Comparison of ENCODE assay signal across 33 cellular contexts in the genomic region with DNA sequence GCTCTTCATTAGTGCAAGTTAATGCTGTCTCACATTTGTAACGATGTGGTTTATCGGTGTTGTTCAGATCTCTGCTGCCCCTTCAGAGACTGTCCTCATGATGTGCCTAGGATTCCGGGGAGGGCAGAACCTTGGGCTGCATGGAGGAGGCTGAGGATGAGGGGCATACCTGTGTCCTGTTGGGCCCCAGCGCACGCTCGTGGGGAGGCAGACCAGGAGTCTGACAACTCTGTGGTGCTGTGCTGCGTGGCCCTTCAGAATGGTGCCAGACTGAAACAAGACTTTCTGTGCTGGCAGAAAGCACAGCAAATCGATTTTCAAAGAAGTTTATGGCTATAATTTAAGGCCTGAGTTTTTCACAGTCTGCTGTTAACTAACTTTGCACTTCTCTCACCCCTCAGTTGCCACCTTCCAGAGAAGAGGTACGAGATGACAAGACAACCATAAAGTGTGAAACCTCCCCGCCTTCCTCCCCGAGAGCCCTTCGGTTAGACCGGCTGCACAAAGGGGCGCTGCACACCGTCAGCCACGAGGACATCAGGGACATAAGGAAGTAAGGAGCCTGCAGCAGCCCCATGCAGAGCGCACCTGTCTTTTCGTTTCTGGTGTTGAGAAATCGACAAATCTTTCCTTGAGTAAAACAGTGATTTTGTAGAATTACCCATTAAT. TPM values are rescaled to one million over a fixed set of nuclear protein-coding genes. Genes with fewer than 3 reads are reported as not detected.
"Had no signal": no experiment of that assay in that cellular context is flagged by ENCODE, and none has a peak within 500 bp of the region (broad histone marks: within the 10 kb centered on the region; RNA-seq: fewer than 3 reads in every experiment).

No MANE protein-coding gene starts in this region.

- H3K27ac ChIP-seq: brain microvascular endothelial cell, gastroesophageal sphincter, ovary, prostate gland, sigmoid colon, stomach, suprapubic skin, tibial artery, upper lobe of right lung, VCaP had no signal

- ATAC-seq: activated CD4-positive, CD25-positive, alpha-beta regulatory T cell treated with anti-CD3 and anti-CD28 coated beads, Interleukin-2, amount 50 U/mL, for 24 hours; activated CD8-positive, alpha-beta T cell treated with anti-CD3 and anti-CD28 coated beads, Interleukin-2, amount 10 ng/mL, durations not matched to agents 7 days and 5 days; gastroesophageal sphincter; left lobe of liver; stimulated activated memory B cell treated with anti-CD40 and anti-IgM and Interleukin-4, amounts not matched to agents 10 μg/mL and 1 μg/mL and 100 μg/mL, for 72 hours; upper lobe of right lung had no signal

- H3K27me3 ChIP-seq: brain microvascular endothelial cell, gastroesophageal sphincter, ovary, sigmoid colon, stomach, suprapubic skin, tibial artery, upper lobe of right lung had no signal

- H3K9me3 Mint-ChIP-seq: activated naive CD8-positive, alpha-beta T cell treated with anti-CD3 and anti-CD28 coated beads for 36 hours; dendritic cell treated with granulocyte-macrophage colony-stimulating factor and Interleukin-4, amounts not matched to agents 40 ng/mL and 50 ng/mL, for 4 days; nephron; stimulated activated memory B cell treated with anti-CD40 and anti-IgM and Interleukin-4, amounts not matched to agents 10 μg/mL and 1 μg/mL and 100 μg/mL, for 72 hours; T-helper 1 cell treated with Interleukin-12 subunit alpha and Interleukin-12 subunit beta and Interleukin-4 antibody, amounts not matched to agents 30 μg/mL and 1 μg/mL, for 36 hours had no signal

- H3K4me1 Mint-ChIP-seq: activated naive CD8-positive, alpha-beta T cell treated with anti-CD3 and anti-CD28 coated beads for 36 hours; stimulated activated memory B cell treated with anti-CD40 and anti-IgM and Interleukin-4, amounts not matched to agents 10 μg/mL and 1 μg/mL and 100 μg/mL, for 72 hours had no signal

- H3K27ac Mint-ChIP-seq: activated CD8-positive, alpha-beta T cell treated with anti-CD3 and anti-CD28 coated beads, Interleukin-2, amount 10 ng/mL, durations not matched to agents 7 days and 5 days; activated naive CD8-positive, alpha-beta T cell treated with anti-CD3 and anti-CD28 coated beads for 36 hours; dendritic cell treated with granulocyte-macrophage colony-stimulating factor and Interleukin-4, amounts not matched to agents 40 ng/mL and 50 ng/mL, for 4 days; nephron; stimulated activated memory B cell treated with anti-CD40 and anti-IgM and Interleukin-4, amounts not matched to agents 10 μg/mL and 1 μg/mL and 100 μg/mL, for 72 hours; T-helper 1 cell treated with Interleukin-12 subunit alpha and Interleukin-12 subunit beta and Interleukin-4 antibody, amounts not matched to agents 30 μg/mL and 1 μg/mL, for 36 hours had no signal

- H3K4me3 ChIP-seq: gastroesophageal sphincter, lung, ovary, prostate gland, sigmoid colon, stomach, suprapubic skin, tibial artery, upper lobe of right lung had no signal

- H3K4me3 Mint-ChIP-seq: activated CD8-positive, alpha-beta T cell treated with anti-CD3 and anti-CD28 coated beads, Interleukin-2, amount 10 ng/mL, durations not matched to agents 7 days and 5 days; activated naive CD8-positive, alpha-beta T cell treated with anti-CD3 and anti-CD28 coated beads for 36 hours; dendritic cell treated with granulocyte-macrophage colony-stimulating factor and Interleukin-4, amounts not matched to agents 40 ng/mL and 50 ng/mL, for 4 days; nephron; stimulated activated memory B cell treated with anti-CD40 and anti-IgM and Interleukin-4, amounts not matched to agents 10 μg/mL and 1 μg/mL and 100 μg/mL, for 72 hours; T-helper 1 cell treated with Interleukin-12 subunit alpha and Interleukin-12 subunit beta and Interleukin-4 antibody, amounts not matched to agents 30 μg/mL and 1 μg/mL, for 36 hours had no signal

- H3K36me3 ChIP-seq: ovary had no signal

- H3K9me3 ChIP-seq: gastroesophageal sphincter, ovary, prostate gland, sigmoid colon, SK-N-SH, stomach, suprapubic skin, tibial artery, upper lobe of right lung had no signal

- DNase-seq: activated CD4-positive, alpha-beta T cell treated with anti-CD3 and anti-CD28 coated beads for 48 hours; activated CD8-positive, alpha-beta T cell treated with anti-CD3 and anti-CD28 coated beads, Interleukin-2, amount 10 ng/mL, durations not matched to agents 7 days and 5 days; activated effector memory CD4-positive, alpha-beta T cell treated with Interleukin-2 at 50 U/mL for 16 hours; activated naive CD4-positive, alpha-beta T cell treated with Interleukin-2 at 50 U/mL for 16 hours; activated naive CD8-positive, alpha-beta T cell treated with anti-CD3 and anti-CD28 coated beads for 36 hours; brain microvascular endothelial cell; caudate nucleus; erythroblast; head of caudate nucleus; hypothalamus; mesendoderm; ovary; retina; sigmoid colon; SK-N-SH; small intestine; stimulated activated CD4-positive, alpha-beta T cell treated with anti-CD3 and anti-CD28 coated beads, Interleukin-4, amount 100 ng/mL, for 24 hours; stomach; SW 1271; T-helper 9 cell; tibial artery; upper lobe of right lung had no signal

- H3K27me3 Mint-ChIP-seq: activated naive CD8-positive, alpha-beta T cell treated with anti-CD3 and anti-CD28 coated beads for 36 hours; dendritic cell treated with granulocyte-macrophage colony-stimulating factor and Interleukin-4, amounts not matched to agents 40 ng/mL and 50 ng/mL, for 4 days; stimulated activated memory B cell treated with anti-CD40 and anti-IgM and Interleukin-4, amounts not matched to agents 10 μg/mL and 1 μg/mL and 100 μg/mL, for 72 hours had no signal

- H3K4me1 ChIP-seq: gastroesophageal sphincter, prostate gland, stomach, suprapubic skin, upper lobe of right lung had no signal

RNA-seq across cellular contexts. Expression of a gene that starts 44.3 kb away (rescaled TPM):
- total RNA-seq: activated CD8-positive, alpha-beta T cell treated with anti-CD3 and anti-CD28 coated beads, Interleukin-2, amount 10 ng/mL, durations not matched to agents 7 days and 5 days had no signal
